ENCODE assay signal across 11 cellular contexts in the genomic region with DNA sequence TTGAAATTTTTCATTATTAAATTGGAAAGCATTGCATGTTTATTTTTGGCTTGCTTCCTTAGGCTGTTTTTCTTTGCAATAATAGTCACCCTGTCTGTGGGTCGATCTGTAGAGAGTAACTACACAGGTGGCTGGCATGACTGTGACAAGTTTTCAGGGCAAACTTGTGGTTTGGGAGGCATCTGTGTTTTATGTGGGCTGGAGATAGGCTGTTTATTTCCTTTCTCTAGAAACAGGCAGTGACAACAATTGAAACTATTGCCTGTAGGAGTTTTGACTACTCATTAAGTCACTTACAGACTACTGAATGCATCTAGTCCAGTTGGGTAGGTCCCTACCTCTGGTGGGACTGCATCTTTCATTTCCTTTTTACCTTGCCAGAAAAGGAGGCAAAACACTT.
DNase-seq lines count a peak whose midpoint lies in the region; ATAC-seq and TF ChIP-seq lines count a peak whose summit lies in the region.
"Had no signal": no experiment of that assay in that cellular context is flagged by ENCODE, and none has a peak within 500 bp of the region (broad histone marks: within the 10 kb centered on the region; RNA-seq: fewer than 3 reads in every experiment).

No MANE protein-coding gene starts in this region.

- H3K9me3 ChIP-seq in A673 (ENCODE audit: low read depth, low read length, poor library complexity, severe bottlenecking): no peaks in the 10 kb centered on the region

- H3K9me3 Mint-ChIP-seq in activated naive CD4-positive, alpha-beta T cell treated with anti-CD3 and anti-CD28 coated beads for 36 hours: no peaks in the 10 kb centered on the region
- no peaks in the 10 kb centered on the region for H3K9me3 Mint-ChIP-seq in endothelial cell (ENCODE audit: unreplicated experiment)

- no peaks in the 10 kb centered on the region for H3K36me3 Mint-ChIP-seq in activated naive CD4-positive, alpha-beta T cell treated with anti-CD3 and anti-CD28 coated beads for 36 hours (ENCODE audit: low read depth)
- H3K36me3 Mint-ChIP-seq in endothelial cell (ENCODE audit: low read depth, unreplicated experiment): no peaks in the 10 kb centered on the region

- no peaks in the 10 kb centered on the region for H3K4me1 ChIP-seq in A673 (ENCODE audit: insufficient read depth, low read length, poor library complexity, severe bottlenecking)

- no peaks in the 10 kb centered on the region for H3K27me3 Mint-ChIP-seq in activated naive CD4-positive, alpha-beta T cell treated with anti-CD3 and anti-CD28 coated beads for 36 hours (ENCODE audit: low read depth)
- H3K27me3 Mint-ChIP-seq in endothelial cell (ENCODE audit: unreplicated experiment): peaks cover 1% of the 10 kb centered on the region

- peak; percentile 73 for DNase-seq in activated naive CD4-positive, alpha-beta T cell treated with anti-CD3 and anti-CD28 coated beads for 36 hours
- peak; percentile 10 for DNase-seq in stimulated activated CD8-positive, alpha-beta memory T cell treated with anti-CD3 and anti-CD28 coated beads, Interleukin-7, amount 100 ng/mL, for 24 hours (ENCODE audit: low read depth)
- DNase-seq in A673 (ENCODE audit: low spot score) (no peak), endothelial cell (ENCODE audit: low spot score) (no peak), dorsolateral prefrontal cortex (no peak), NCI-H510A treated with DMSO at 0.1 percent for 48 hours (lab: John Stamatoyannopoulos, UW) (no peak)
- DNase-seq: NCI-H524 had no signal

- intact Hi-C loops in activated naive CD4-positive, alpha-beta T cell treated with anti-CD3 and anti-CD28 coated beads for 36 hours (cut with micrococcal nuclease): loop anchor here (1.0 to 5.0 kb wide), 8 partner anchors 24 to 488 kb away; no protein-coding TSS in a partner anchor
- intact Hi-C loops in A673 (cut with micrococcal nuclease; ENCODE audit: unreplicated experiment): no loop called here
- intact Hi-C loops in dorsolateral prefrontal cortex (cut with DNase I): no loop called here

- no peak overlapping the region for H3K4me3 ChIP-seq in A673 (ENCODE audit: low read depth, low read length, poor library complexity, severe bottlenecking)
- no peak overlapping the region for H3K4me3 ChIP-seq in dorsolateral prefrontal cortex
- H3K4me3 ChIP-seq: lung had no signal

- no peak overlapping the region for H3K4me3 Mint-ChIP-seq in activated naive CD4-positive, alpha-beta T cell treated with anti-CD3 and anti-CD28 coated beads for 36 hours
- no peak overlapping the region for H3K4me3 Mint-ChIP-seq in endothelial cell (ENCODE audit: unreplicated experiment)

- BruUV-seq in A673 (replicated peaks; lab: Mats Ljungman, UMichigan): no TSS peak

- CTCF ChIA-PET in activated naive CD4-positive, alpha-beta T cell treated with anti-CD3 and anti-CD28 coated beads for 36 hours (lab: Charles Lee): no interaction called here
- CTCF ChIA-PET in A673 (lab: Charles Lee): no interaction called here

- H3K4me1 Mint-ChIP-seq in activated naive CD4-positive, alpha-beta T cell treated with anti-CD3 and anti-CD28 coated beads for 36 hours (ENCODE audit: low read depth): peaks cover 14% of the 10 kb centered on the region
- H3K4me1 Mint-ChIP-seq in endothelial cell (ENCODE audit: unreplicated experiment): peaks cover 14% of the 10 kb centered on the region

- peaks cover under 1% of the 10 kb centered on the region for H3K27me3 ChIP-seq in A673 (replicated peaks; ENCODE audit: insufficient read depth, low read depth, low read length, poor library complexity)
- peaks cover 0 to 2% (median 0%) of the 10 kb centered on the region in 45 donors for H3K27me3 ChIP-seq in dorsolateral prefrontal cortex

- ATAC-seq in GM19452 (IDR thresholded peaks at IDR 0.05; ENCODE audit: unreplicated experiment) (peak; percentile 71), HG03521 (IDR thresholded peaks at IDR 0.05; ENCODE audit: unreplicated experiment) (peak; percentile 51)
- ATAC-seq: esophagus mucosa had no signal

- H3K27ac ChIP-seq in A673 (ENCODE audit: low read depth, low read length, poor library complexity, severe bottlenecking) (no peak overlapping the region), dorsolateral prefrontal cortex (no peak overlapping the region)

- POLR2A ChIA-PET in A673 (lab: Charles Lee; ENCODE audit: low non-redundant PET): no interaction called here

- H3K27ac Mint-ChIP-seq in activated naive CD4-positive, alpha-beta T cell treated with anti-CD3 and anti-CD28 coated beads for 36 hours: no peak overlapping the region
- H3K27ac Mint-ChIP-seq in endothelial cell (ENCODE audit: unreplicated experiment): no peak overlapping the region

- H3K36me3 ChIP-seq in A673 (ENCODE audit: insufficient read depth, low read length, poor library complexity, severe bottlenecking): no peaks in the 10 kb centered on the region

- TF ChIP-seq CTCF in A673 (conservative IDR thresholded peaks at IDR 0.05; ENCODE audit: low read depth, low read length) (no peak), endothelial cell (IDR thresholded peaks at IDR 0.05; ENCODE audit: unreplicated experiment) (no peak), dorsolateral prefrontal cortex (IDR thresholded peaks at IDR 0.05 in 54 of 56, conservative IDR thresholded peaks at IDR 0.05 in 2 of 56; ENCODE audit: low read depth in 1 of 56, partially characterized antibody in 56 of 56) (no peak)

Comparison
In these comparisons a context has a peak if more than half of its experiments do, and no peak if none do; other contexts are left out.
1. DNase-seq: peak in activated naive CD4-positive, alpha-beta T cell treated with anti-CD3 and anti-CD28 coated beads for 36 hours (single experiment) and stimulated activated CD8-positive, alpha-beta memory T cell treated with anti-CD3 and anti-CD28 coated beads, Interleukin-7, amount 100 ng/mL, for 24 hours (single experiment); none in A673 (single experiment), endothelial cell (single experiment), dorsolateral prefrontal cortex (0 of 10) and NCI-H510A treated with DMSO at 0.1 percent for 48 hours (single experiment).